In the genomic region with DNA sequence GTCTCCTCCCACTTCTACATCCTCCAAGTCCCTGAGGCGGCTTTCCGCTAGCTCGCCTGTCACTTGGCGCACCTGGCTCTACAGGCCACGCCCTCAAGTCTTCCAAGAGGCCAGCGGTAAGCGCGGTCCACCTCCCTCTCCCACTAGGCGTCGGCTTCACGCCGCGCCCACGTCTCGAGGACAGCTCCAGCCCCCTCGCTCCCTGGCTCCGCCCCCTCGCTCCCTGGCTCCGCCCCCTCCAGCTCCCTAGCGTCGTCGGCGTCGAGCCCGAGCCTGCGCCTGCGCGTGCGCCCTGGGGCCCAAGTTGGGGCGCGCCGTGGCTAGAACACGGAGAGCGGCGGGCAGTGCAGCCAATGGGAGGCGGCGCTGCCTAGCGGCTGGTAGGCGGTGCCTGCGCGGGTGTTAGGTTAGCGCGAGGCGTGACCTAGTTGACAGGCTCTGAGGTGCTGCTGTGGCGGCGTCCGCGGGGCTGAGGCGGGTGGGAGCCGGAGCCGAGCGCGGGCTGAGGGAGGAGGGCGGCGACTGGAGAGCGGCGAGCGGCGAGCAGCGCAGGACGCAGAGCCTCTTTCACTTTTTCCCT, we compare ENCODE assay signal across 8 cellular contexts. TPM values are rescaled to one million over a fixed set of nuclear protein-coding genes. Genes with fewer than 3 reads are reported as not detected.
DNase-seq lines count a peak whose midpoint lies in the region; ATAC-seq lines count a peak whose summit lies in the region.

MACROD2 (plus strand) TSS at position 431 of the 580 bp plus-strand sequence.

- peak within 1 kb of the TSS; percentile 77 for H3K4me3 Mint-ChIP-seq in activated naive CD8-positive, alpha-beta T cell

- H3K9ac ChIP-seq in neuronal stem cell (ENCODE audit: low read depth, low read length, poor library complexity), result peak within 1 kb of the TSS; percentile 88

- no peak within 1 kb of the TSS for H3K27ac ChIP-seq in neuronal stem cell (replicated peaks; ENCODE audit: low read length)
- H3K27ac ChIP-seq in temporal lobe (ENCODE audit: low read depth, low read length), result no peak within 1 kb of the TSS

- H3K18ac ChIP-seq in neuronal stem cell (ENCODE audit: low read length), result peak within 1 kb of the TSS; percentile 89

- no peak within 1 kb of the TSS for H2BK12ac ChIP-seq in neuronal stem cell (ENCODE audit: low read length)

- H4K8ac ChIP-seq in neuronal stem cell (ENCODE audit: low read depth, low read length), result no peak within 1 kb of the TSS

- no peak within 1 kb of the TSS for H3K4ac ChIP-seq in neuronal stem cell (ENCODE audit: low read length)

- peak within 1 kb of the TSS; percentile 99 for H2AFZ ChIP-seq in neuronal stem cell (ENCODE audit: low read length)

- H3K4me3 ChIP-seq in neuronal stem cell (ENCODE audit: low read length in 2 of 2), result peak within 1 kb of the TSS; percentile 86 to 96

- peak within 1 kb of the TSS; percentile 85 for H3K23ac ChIP-seq in neuronal stem cell (ENCODE audit: low read depth, low read length, poor library complexity)

- no peak within 1 kb of the TSS for H4K91ac ChIP-seq in neuronal stem cell (ENCODE audit: low read depth, low read length, poor library complexity)

- DNase-seq in D341Med (ENCODE audit: low spot score), result peak; percentile 98
- DNase-seq in HS-5 (ENCODE audit: low read depth), result peak; percentile 71
- DNase-seq in NOMO-1 treated with DMSO at 0.1 percent for 48 hours (lab: John Stamatoyannopoulos, UW; ENCODE audit: unreplicated experiment), result peak; percentile 96
- peak; percentile 72 to 95 (median 87) for DNase-seq in head of caudate nucleus
- peak; percentile 96 for DNase-seq in neuronal stem cell (ENCODE audit: low spot score)

- no peak for ATAC-seq in GM18873 (IDR thresholded peaks at IDR 0.05; ENCODE audit: low FRiP score, unreplicated experiment)

- no peaks in the 10 kb centered on the region for H3K79me1 ChIP-seq in neuronal stem cell (ENCODE audit: low read depth, low read length)

- H2BK120ac ChIP-seq in neuronal stem cell (ENCODE audit: low read depth, low read length), result no peak within 1 kb of the TSS

- H3K27me3 Mint-ChIP-seq in activated naive CD8-positive, alpha-beta T cell, result peaks cover 17% of the 10 kb centered on the region

- peaks cover 2 to 8% of the 10 kb centered on the region in 2 donors for H3K9me3 ChIP-seq in neuronal stem cell (replicated peaks in 1 of 2; ENCODE audit: control insufficient read depth in 2 of 2, insufficient read depth in 1 of 2, low read depth in 1 of 2, low read length in 2 of 2)

- H3K36me3 ChIP-seq in neuronal stem cell (replicated peaks in 1 of 2; ENCODE audit: control insufficient read depth in 2 of 2, insufficient read depth in 2 of 2, low read length in 2 of 2), result no peaks in the 10 kb centered on the region

- no CpG with 5 or more reads among the region's 61 CpGs for WGBS in neuronal stem cell (ENCODE audit: extremely low coverage in 2 of 2, insufficient read length in 2 of 2, insufficient replicate concordance in 1 of 2), 2 donors

- peaks cover 4% of the 10 kb centered on the region for H3K36me3 Mint-ChIP-seq in activated naive CD8-positive, alpha-beta T cell

- H3K9me3 Mint-ChIP-seq in activated naive CD8-positive, alpha-beta T cell (ENCODE audit: low read depth), result peaks cover 20% of the 10 kb centered on the region

- peaks cover 0 to 5% of the 10 kb centered on the region in 2 donors for H3K4me1 ChIP-seq in neuronal stem cell (ENCODE audit: control insufficient read depth in 2 of 2, insufficient read depth in 1 of 2, low read depth in 1 of 2, low read length in 2 of 2)

- peaks cover 0 to 6% (median 0%) of the 10 kb centered on the region in 3 experiments for H3K27me3 ChIP-seq in neuronal stem cell (ENCODE audit: control insufficient read depth in 3 of 3, insufficient read depth in 3 of 3, low read depth in 1 of 3, low read length in 3 of 3)

- H3K14ac ChIP-seq in neuronal stem cell (ENCODE audit: low read length), result no peak within 1 kb of the TSS

- H2BK15ac ChIP-seq in neuronal stem cell (ENCODE audit: low read length), result no peak within 1 kb of the TSS

- H3K4me1 Mint-ChIP-seq in activated naive CD8-positive, alpha-beta T cell (ENCODE audit: low read depth), result peaks cover 6% of the 10 kb centered on the region

- H2AK5ac ChIP-seq in neuronal stem cell (ENCODE audit: low read depth, low read length), result no peak within 1 kb of the TSS

- no peak within 1 kb of the TSS for H2BK5ac ChIP-seq in neuronal stem cell (ENCODE audit: low read length)

- intact Hi-C loops in head of caudate nucleus (cut with DNase I), result no loop called here

- no peak within 1 kb of the TSS for H3K27ac Mint-ChIP-seq in activated naive CD8-positive, alpha-beta T cell

- peak within 1 kb of the TSS; percentile 82 for H3K4me2 ChIP-seq in neuronal stem cell (ENCODE audit: insufficient read depth, low read length, poor library complexity, severe bottlenecking)

RNA-seq across cellular contexts. Expression of gene MACROD2, which starts in this region (rescaled TPM):
- polyA plus RNA-seq in neuronal stem cell (2013, experiment 1 of 2), result 4.4 TPM
- polyA plus RNA-seq in neuronal stem cell (2013, experiment 2 of 2), result 5.8 TPM
- total RNA-seq in temporal lobe, result 41.8 TPM
